In genomic region chr17:78135858-78136500, GRCh38 we compare ENCODE assay signal across 22 cellular contexts. TPM values are rescaled to one million over a fixed set of nuclear protein-coding genes. Genes with fewer than 3 reads are reported as not detected.
DNase-seq lines count a peak whose midpoint lies in the region; ATAC-seq and TF ChIP-seq lines count a peak whose summit lies in the region.
"Had no signal": no experiment of that assay in that cellular context is flagged by ENCODE, and none has a peak within 500 bp of the region (broad histone marks: within the 10 kb centered on the region; RNA-seq: fewer than 3 reads in every experiment).

No MANE protein-coding gene starts in this region.

- H3K4me3 Mint-ChIP-seq in CD4-positive, CD25-positive, alpha-beta regulatory T cell: peak overlapping the region; percentile 44 to 80 (median 63)
- no peak overlapping the region for H3K4me3 Mint-ChIP-seq in CD8-positive, alpha-beta T cell
- H3K4me3 Mint-ChIP-seq in activated T-helper 17 cell treated with anti-CD3 and anti-CD28 coated beads, Interleukin-2, amount 50 U/mL, for 72 hours: peak overlapping the region; percentile 37
- peak overlapping the region; percentile 26 for H3K4me3 Mint-ChIP-seq in natural killer cell treated with Interleukin-12 subunit alpha and Interleukin-12 subunit beta and Interleukin-15 and Interleukin-18, amount 100 ng/mL, for 72 hours
- H3K4me3 Mint-ChIP-seq: GM23338 had no signal

- TF ChIP-seq POLR2A in lower leg skin (IDR thresholded peaks at IDR 0.05): no peak

- H3K4me3 ChIP-seq in CD4-positive, CD25-positive, alpha-beta regulatory T cell (ENCODE audit: low read depth, low read length): no peak overlapping the region
- H3K4me3 ChIP-seq in CD8-positive, alpha-beta T cell (ENCODE audit: low read depth, low read length): no peak overlapping the region
- H3K4me3 ChIP-seq in lower leg skin (ENCODE audit: low read depth, poor library complexity, severe bottlenecking): no peak overlapping the region
- H3K4me3 ChIP-seq: GM23338, heart left ventricle, left lung, right atrium auricular region, tibial artery had no signal

- peak overlapping the region; percentile 65 to 89 (median 71) for H3K27ac Mint-ChIP-seq in CD4-positive, CD25-positive, alpha-beta regulatory T cell
- peak overlapping the region; percentile 74 for H3K27ac Mint-ChIP-seq in CD8-positive, alpha-beta T cell
- H3K27ac Mint-ChIP-seq in activated T-helper 17 cell treated with anti-CD3 and anti-CD28 coated beads, Interleukin-2, amount 50 U/mL, for 72 hours: no peak overlapping the region
- H3K27ac Mint-ChIP-seq in natural killer cell treated with Interleukin-12 subunit alpha and Interleukin-12 subunit beta and Interleukin-15 and Interleukin-18, amount 100 ng/mL, for 72 hours: peak overlapping the region; percentile 59 to 87
- H3K27ac Mint-ChIP-seq: GM23338 had no signal

- POLR2A ChIA-PET in CD8-positive, alpha-beta T cell (lab: Charles Lee): interaction anchor here (0.6 to 18.5 kb wide), 6 partner anchors 8 to 528 kb away, joined by 3 to 583 read pairs (median 6); partner anchors contain the start of genes TMC6 and TMC8

- peaks cover 9 to 75% (median 30%) of the 10 kb centered on the region in 4 donors for H3K4me1 Mint-ChIP-seq in CD4-positive, CD25-positive, alpha-beta regulatory T cell
- H3K4me1 Mint-ChIP-seq in CD8-positive, alpha-beta T cell (ENCODE audit: low read depth): peaks cover 71% of the 10 kb centered on the region
- peaks cover 34% of the 10 kb centered on the region for H3K4me1 Mint-ChIP-seq in activated T-helper 17 cell treated with anti-CD3 and anti-CD28 coated beads, Interleukin-2, amount 50 U/mL, for 72 hours
- H3K4me1 Mint-ChIP-seq in natural killer cell treated with Interleukin-12 subunit alpha and Interleukin-12 subunit beta and Interleukin-15 and Interleukin-18, amount 100 ng/mL, for 72 hours (ENCODE audit: low read depth in 2 of 2): peaks cover 49 to 57% of the 10 kb centered on the region in 2 donors

- no peak for DNase-seq in CD4-positive, CD25-positive, alpha-beta regulatory T cell
- peak in 1 of 7 experiments; percentile 5 for DNase-seq in CD8-positive, alpha-beta T cell
- no peak for DNase-seq in natural killer cell treated with Interleukin-12 subunit alpha and Interleukin-12 subunit beta and Interleukin-15 and Interleukin-18, amount 100 ng/mL, for 72 hours (ENCODE audit: low spot score)
- DNase-seq in T1000 (lab: John Stamatoyannopoulos, UW) (no peak), lower leg skin (ENCODE audit: low spot score in 2 of 2) (no peak)
- DNase-seq in stimulated activated CD8-positive, alpha-beta memory T cell treated with anti-CD3 and anti-CD28 coated beads, Interleukin-4, amount 100 ng/mL, for 48 hours: no peak
- DNase-seq: activated CD8-positive, alpha-beta memory T cell treated with anti-CD3 and anti-CD28 coated beads, Interleukin-2, amount 50 U/mL, for 4 hours; activated naive CD4-positive, alpha-beta T cell treated with Interleukin-2 at 50 U/mL for 16 hours; heart left ventricle; left lung; NCI-H1417; NCI-H2171; NCI-H69; occipital lobe; SHP77 treated with DMSO at 0.1 percent for 48 hours; tibial artery had no signal

- no peak for ATAC-seq in CD4-positive, CD25-positive, alpha-beta regulatory T cell (ENCODE audit: low read depth in 2 of 2)
- no peak for ATAC-seq in CD8-positive, alpha-beta T cell
- no peak for ATAC-seq in activated T-helper 17 cell treated with anti-CD3 and anti-CD28 coated beads, Interleukin-2, amount 50 U/mL, for 72 hours (replicated peaks)
- no peak for ATAC-seq in natural killer cell treated with Interleukin-12 subunit alpha and Interleukin-12 subunit beta and Interleukin-15 and Interleukin-18, amount 100 ng/mL, for 72 hours
- ATAC-seq: GM23338, heart left ventricle, left lung had no signal

- peaks cover 78% of the 10 kb centered on the region for H3K4me1 ChIP-seq in CD4-positive, CD25-positive, alpha-beta regulatory T cell (ENCODE audit: control insufficient read depth, insufficient read depth, low read length, poor library complexity, severe bottlenecking)
- H3K4me1 ChIP-seq in CD8-positive, alpha-beta T cell (ENCODE audit: insufficient read depth, low read length): peaks cover 77% of the 10 kb centered on the region

- peaks cover 29% of the 10 kb centered on the region for H3K36me3 Mint-ChIP-seq in CD4-positive, CD25-positive, alpha-beta regulatory T cell
- peaks cover 53% of the 10 kb centered on the region for H3K36me3 Mint-ChIP-seq in CD8-positive, alpha-beta T cell
- peaks cover 82% of the 10 kb centered on the region for H3K36me3 Mint-ChIP-seq in activated T-helper 17 cell treated with anti-CD3 and anti-CD28 coated beads, Interleukin-2, amount 50 U/mL, for 72 hours (ENCODE audit: low read depth)
- H3K36me3 Mint-ChIP-seq in natural killer cell treated with Interleukin-12 subunit alpha and Interleukin-12 subunit beta and Interleukin-15 and Interleukin-18, amount 100 ng/mL, for 72 hours: peaks cover 18% of the 10 kb centered on the region
- H3K36me3 Mint-ChIP-seq: brain had no signal

- intact Hi-C loops in CD8-positive, alpha-beta T cell (cut with DNase I, micrococcal nuclease): loop anchor here (10.0 kb wide), 3 partner anchors 251 to 1401 kb away; partner anchors contain the start of genes MFSD11 (in 1 of the 2) and SRSF2 (in 1 of the 2)
- intact Hi-C loops in lower leg skin (cut with DNase I; ENCODE audit: low total_unique reads): no loop called here

- H3K9me3 ChIP-seq in CD4-positive, CD25-positive, alpha-beta regulatory T cell (ENCODE audit: control insufficient read depth in 2 of 2, low read length in 2 of 2): no peaks in the 10 kb centered on the region
- H3K9me3 ChIP-seq in CD8-positive, alpha-beta T cell (ENCODE audit: low read length): no peaks in the 10 kb centered on the region
- H3K9me3 ChIP-seq: heart left ventricle, left lung, right atrium auricular region, tibial artery had no signal

- no peak for TF ChIP-seq CTCF in CD8-positive, alpha-beta T cell (IDR thresholded peaks at IDR 0.05)
- TF ChIP-seq CTCF in lower leg skin (IDR thresholded peaks at IDR 0.05): no peak

- H3K36me3 ChIP-seq in CD4-positive, CD25-positive, alpha-beta regulatory T cell (ENCODE audit: control insufficient read depth, insufficient read depth, low read length): peaks cover 41% of the 10 kb centered on the region
- H3K36me3 ChIP-seq in CD8-positive, alpha-beta T cell (ENCODE audit: insufficient read depth, low read length): peaks cover 28% of the 10 kb centered on the region
- H3K36me3 ChIP-seq: right atrium auricular region, tibial artery had no signal

- H3K27ac ChIP-seq in CD4-positive, CD25-positive, alpha-beta regulatory T cell (ENCODE audit: insufficient read depth, low read length, poor library complexity, severe bottlenecking): no peak overlapping the region
- H3K27ac ChIP-seq in CD8-positive, alpha-beta T cell (ENCODE audit: low read depth, low read length): no peak overlapping the region
- H3K27ac ChIP-seq: heart left ventricle, right atrium auricular region, tibial artery had no signal

- no peaks in the 10 kb centered on the region for H3K27me3 Mint-ChIP-seq in CD4-positive, CD25-positive, alpha-beta regulatory T cell
- H3K27me3 Mint-ChIP-seq in CD8-positive, alpha-beta T cell (ENCODE audit: low read depth): no peaks in the 10 kb centered on the region
- no peaks in the 10 kb centered on the region for H3K27me3 Mint-ChIP-seq in activated T-helper 17 cell treated with anti-CD3 and anti-CD28 coated beads, Interleukin-2, amount 50 U/mL, for 72 hours
- H3K27me3 Mint-ChIP-seq in natural killer cell treated with Interleukin-12 subunit alpha and Interleukin-12 subunit beta and Interleukin-15 and Interleukin-18, amount 100 ng/mL, for 72 hours: no peaks in the 10 kb centered on the region

- H3K9me3 Mint-ChIP-seq in CD4-positive, CD25-positive, alpha-beta regulatory T cell: no peaks in the 10 kb centered on the region
- H3K9me3 Mint-ChIP-seq in CD8-positive, alpha-beta T cell: no peaks in the 10 kb centered on the region
- H3K9me3 Mint-ChIP-seq in activated T-helper 17 cell treated with anti-CD3 and anti-CD28 coated beads, Interleukin-2, amount 50 U/mL, for 72 hours: no peaks in the 10 kb centered on the region
- no peaks in the 10 kb centered on the region for H3K9me3 Mint-ChIP-seq in natural killer cell treated with Interleukin-12 subunit alpha and Interleukin-12 subunit beta and Interleukin-15 and Interleukin-18, amount 100 ng/mL, for 72 hours
- H3K9me3 Mint-ChIP-seq: GM23338 had no signal

- CTCF ChIA-PET in CD8-positive, alpha-beta T cell (lab: Charles Lee): interaction anchor here (0.6 to 12.3 kb wide), 11 partner anchors 9 to 122 kb away, joined by 3 to 200 read pairs (median 7); partner anchors contain the start of gene TMC6

- no peaks in the 10 kb centered on the region for H3K27me3 ChIP-seq in CD4-positive, CD25-positive, alpha-beta regulatory T cell (ENCODE audit: control insufficient read depth, insufficient read depth, low read length)
- H3K27me3 ChIP-seq in CD8-positive, alpha-beta T cell (ENCODE audit: insufficient read depth, low read length): no peaks in the 10 kb centered on the region
- H3K27me3 ChIP-seq: heart left ventricle, right atrium auricular region had no signal

- 94 to 95% methylated on average over 9 of the region's 9 CpGs for WGBS in lower leg skin, 2 donors

RNA-seq across cellular contexts. Expression of gene TMC8, which starts 5.4 kb away (rescaled TPM):
- 454 TPM for total RNA-seq in CD4-positive, CD25-positive, alpha-beta regulatory T cell
- polyA plus RNA-seq in CD4-positive, CD25-positive, alpha-beta regulatory T cell: 10 to 100 TPM; 61.8 to 82.0 (median 74.8) TPM
- total RNA-seq in CD8-positive, alpha-beta T cell: 100 to 1,000 TPM; 312 to 315 TPM
- total RNA-seq in activated T-helper 17 cell treated with anti-CD3 and anti-CD28 coated beads, Interleukin-2, amount 50 U/mL, for 72 hours: 100 to 1,000 TPM; 126 to 250 TPM
- 100 to 1,000 TPM in 1 of 2 donors, 10 to 100 TPM in 1; 87.1 to 209 TPM for total RNA-seq in natural killer cell treated with Interleukin-12 subunit alpha and Interleukin-12 subunit beta and Interleukin-15 and Interleukin-18, amount 100 ng/mL, for 72 hours
- 1 to 10 TPM; 1.5 to 2.7 (median 1.7) TPM for total RNA-seq in lower leg skin

RNA-seq across cellular contexts. Expression of gene TMC6, which starts 7.4 kb away (rescaled TPM):
- total RNA-seq in CD4-positive, CD25-positive, alpha-beta regulatory T cell: 727 TPM
- polyA plus RNA-seq in CD4-positive, CD25-positive, alpha-beta regulatory T cell: 100 to 1,000 TPM; 160 to 242 (median 213) TPM
- total RNA-seq in CD8-positive, alpha-beta T cell: 100 to 1,000 TPM; 518 to 535 TPM
- 100 to 1,000 TPM; 165 to 351 TPM for total RNA-seq in activated T-helper 17 cell treated with anti-CD3 and anti-CD28 coated beads, Interleukin-2, amount 50 U/mL, for 72 hours
- total RNA-seq in natural killer cell treated with Interleukin-12 subunit alpha and Interleukin-12 subunit beta and Interleukin-15 and Interleukin-18, amount 100 ng/mL, for 72 hours: 100 to 1,000 TPM; 282 to 351 TPM
- 10 to 100 TPM; 31.6 to 44.8 (median 39.0) TPM for total RNA-seq in lower leg skin

RNA-seq across cellular contexts. Expression of gene C17orf99, which starts 10.2 kb away (rescaled TPM):
- total RNA-seq in CD4-positive, CD25-positive, alpha-beta regulatory T cell: not detected
- not detected for polyA plus RNA-seq in CD4-positive, CD25-positive, alpha-beta regulatory T cell
- total RNA-seq in CD8-positive, alpha-beta T cell: not detected
- under 1 TPM; 0.67 to 0.82 TPM for total RNA-seq in activated T-helper 17 cell treated with anti-CD3 and anti-CD28 coated beads, Interleukin-2, amount 50 U/mL, for 72 hours
- not detected for total RNA-seq in natural killer cell treated with Interleukin-12 subunit alpha and Interleukin-12 subunit beta and Interleukin-15 and Interleukin-18, amount 100 ng/mL, for 72 hours
- total RNA-seq in lower leg skin: 1 to 10 TPM in 1 of 4 donors, under 1 TPM in 3; 0.42 to 1.6 (median 0.62) TPM
- total RNA-seq: G401; GM23338; heart left ventricle; left lung; occipital lobe; right atrium auricular region; T-helper 1 cell treated with Interleukin-12 subunit alpha and Interleukin-12 subunit beta and Interleukin-4 antibody, amounts not matched to agents 30 ng/mL and 1 ng/mL, for 36 hours had no signal
- polyA plus RNA-seq: GM23338, heart left ventricle had no signal

RNA-seq across cellular contexts. Expression of gene SYNGR2, which starts 32.4 kb away (rescaled TPM):
- 58.5 TPM for total RNA-seq in CD4-positive, CD25-positive, alpha-beta regulatory T cell
- 100 to 1,000 TPM; 156 to 180 (median 170) TPM for polyA plus RNA-seq in CD4-positive, CD25-positive, alpha-beta regulatory T cell
- total RNA-seq in CD8-positive, alpha-beta T cell: 10 to 100 TPM; 36.4 to 36.7 TPM
- total RNA-seq in activated T-helper 17 cell treated with anti-CD3 and anti-CD28 coated beads, Interleukin-2, amount 50 U/mL, for 72 hours: 100 to 1,000 TPM in 1 of 2 donors, 10 to 100 TPM in 1; 90.4 to 118 TPM
- total RNA-seq in natural killer cell treated with Interleukin-12 subunit alpha and Interleukin-12 subunit beta and Interleukin-15 and Interleukin-18, amount 100 ng/mL, for 72 hours: 100 to 1,000 TPM in 1 of 2 donors, 10 to 100 TPM in 1; 84.9 to 120 TPM
- 100 to 1,000 TPM in 3 of 4 donors, 10 to 100 TPM in 1; 97.9 to 169 (median 144) TPM for total RNA-seq in lower leg skin

RNA-seq across cellular contexts. Expression of gene TK1, which starts 50.9 kb away (rescaled TPM):
- total RNA-seq in CD4-positive, CD25-positive, alpha-beta regulatory T cell: 3.2 TPM
- 10 to 100 TPM; 12.4 to 33.8 (median 15.0) TPM for polyA plus RNA-seq in CD4-positive, CD25-positive, alpha-beta regulatory T cell
- total RNA-seq in CD8-positive, alpha-beta T cell: 1 to 10 TPM in 1 of 2 experiments, under 1 TPM in 1; 0.76 to 1.1 TPM
- 100 to 1,000 TPM; 149 to 181 TPM for total RNA-seq in activated T-helper 17 cell treated with anti-CD3 and anti-CD28 coated beads, Interleukin-2, amount 50 U/mL, for 72 hours
- total RNA-seq in natural killer cell treated with Interleukin-12 subunit alpha and Interleukin-12 subunit beta and Interleukin-15 and Interleukin-18, amount 100 ng/mL, for 72 hours: 100 to 1,000 TPM in 1 of 2 donors, 10 to 100 TPM in 1; 66.8 to 138 TPM
- 1 to 10 TPM; 1.7 to 4.1 (median 2.9) TPM for total RNA-seq in lower leg skin

Comparison
In these comparisons a context has a peak if more than half of its experiments do, and no peak if none do; other contexts are left out.
1. RNA of gene TMC8, which starts 5.4 kb away (total RNA-seq): 454 TPM in CD4-positive, CD25-positive, alpha-beta regulatory T cell (single experiment), 312 to 315 TPM in CD8-positive, alpha-beta T cell, 126 to 250 TPM in activated T-helper 17 cell treated with anti-CD3 and anti-CD28 coated beads, Interleukin-2, amount 50 U/mL, for 72 hours and 87.1 to 209 TPM in natural killer cell treated with Interleukin-12 subunit alpha and Interleukin-12 subunit beta and Interleukin-15 and Interleukin-18, amount 100 ng/mL, for 72 hours; 1.5 to 2.7 TPM in lower leg skin; every median in the first group is over 10 times any median in the second.